In the genomic region with DNA sequence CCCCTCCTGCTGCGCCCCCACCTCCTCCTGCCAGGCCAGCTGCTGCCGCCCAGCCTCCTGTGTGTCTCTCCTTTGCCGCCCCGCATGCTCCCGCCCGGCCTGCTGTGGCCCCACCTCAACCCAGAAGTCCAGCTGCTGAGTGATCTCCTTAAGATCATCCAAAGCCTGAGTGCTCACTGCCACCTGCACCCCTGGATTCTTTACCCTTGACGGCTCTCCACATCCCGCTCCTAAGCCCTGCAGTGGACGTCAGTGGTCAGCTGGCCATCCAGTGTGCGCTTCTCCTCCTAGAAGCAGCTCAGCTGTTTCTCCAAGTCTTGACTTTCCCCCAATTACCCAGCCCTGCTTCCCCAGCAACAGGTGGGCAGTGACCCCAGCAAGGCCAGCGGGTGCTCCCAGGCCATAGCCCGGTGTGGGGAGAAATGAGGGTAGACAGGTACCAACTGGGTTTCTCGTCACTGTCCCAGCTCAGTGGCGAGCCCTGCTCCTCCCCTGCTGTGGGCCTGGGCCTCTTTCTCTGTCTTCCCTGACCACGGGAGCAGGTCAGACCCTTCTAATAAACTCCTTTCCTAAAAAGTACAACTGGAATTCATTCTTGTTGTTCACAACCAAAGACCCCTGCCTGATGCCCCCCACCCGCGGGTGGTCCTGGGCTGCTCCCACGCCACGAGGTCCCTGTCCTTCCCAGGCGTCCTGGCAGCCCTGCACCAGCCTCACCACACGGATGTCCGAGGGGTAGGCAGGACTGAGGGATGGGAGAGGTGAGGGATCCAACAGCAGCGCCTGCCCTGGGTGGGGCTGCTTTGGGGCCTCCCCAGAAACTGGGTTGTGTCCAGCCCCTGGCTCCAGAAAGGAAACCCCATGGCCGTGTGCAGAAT, we compare ENCODE assay signal across 13 cellular contexts. TPM values are rescaled to one million over a fixed set of nuclear protein-coding genes. Genes with fewer than 3 reads are reported as not detected.
DNase-seq lines count a peak whose midpoint lies in the region; ATAC-seq and TF ChIP-seq lines count a peak whose summit lies in the region.
"Had no signal": no experiment of that assay in that cellular context is flagged by ENCODE, and none has a peak within 500 bp of the region (broad histone marks: within the 10 kb centered on the region; RNA-seq: fewer than 3 reads in every experiment).

No MANE protein-coding gene starts in this region.

- H3K4me1 Mint-ChIP-seq in CD4-positive, alpha-beta T cell (ENCODE audit: low read depth), result no peaks in the 10 kb centered on the region

- no peak for ATAC-seq in RWPE2 (ENCODE audit: low read depth)
- no peak for ATAC-seq in CD4-positive, alpha-beta T cell (ENCODE audit: poor library complexity)

- peaks cover 2% of the 10 kb centered on the region for H3K9me3 Mint-ChIP-seq in CD4-positive, alpha-beta T cell

- peaks cover 4% of the 10 kb centered on the region for H3K27me3 Mint-ChIP-seq in CD4-positive, alpha-beta T cell

- H3K36me3 Mint-ChIP-seq in CD4-positive, alpha-beta T cell (ENCODE audit: low read depth), result no peaks in the 10 kb centered on the region

- H3K27me3 ChIP-seq in H7 (ENCODE audit: control insufficient read depth, insufficient read depth, low read length) (no peaks in the 10 kb centered on the region), RWPE2 (ENCODE audit: insufficient read depth, poor library complexity, severe bottlenecking) (peaks cover 15% of the 10 kb centered on the region)
- no peaks in the 10 kb centered on the region for H3K27me3 ChIP-seq in CD4-positive, alpha-beta T cell (ENCODE audit: control insufficient read depth, insufficient read depth, low read length)

- no peak overlapping the region for H3K4me3 Mint-ChIP-seq in CD4-positive, alpha-beta T cell

- DNase-seq in H7, result peak; percentile 42
- peak; percentile 35 for DNase-seq in RWPE2 (ENCODE audit: low spot score)
- DNase-seq in myocyte (ENCODE audit: low read depth), result peak; percentile 18
- no peak for DNase-seq in cerebellar nuclear complex (lab: John Stamatoyannopoulos, UW)
- no peak for DNase-seq in CD4-positive, alpha-beta T cell
- DNase-seq in globus pallidus (ENCODE audit: low spot score), result no peak
- no peak for DNase-seq in kidney tubule cell (ENCODE audit: low spot score)
- DNase-seq: IMR-90, Kasumi-1, NCI-H1105, NCI-H187 treated with DMSO at 0.1 percent for 48 hours, NCI-H510A had no signal

- intact Hi-C loops in CD4-positive, alpha-beta T cell (cut with DNase I, micrococcal nuclease), result no loop called here

- H3K36me3 ChIP-seq in H7 (replicated peaks; ENCODE audit: control insufficient read depth, insufficient read depth, low read length) (no peaks in the 10 kb centered on the region), RWPE2 (ENCODE audit: low read depth) (no peaks in the 10 kb centered on the region)

- POLR2A ChIA-PET in CD4-positive, alpha-beta T cell (lab: Charles Lee), result no interaction called here

- H3K27ac Mint-ChIP-seq in CD4-positive, alpha-beta T cell, result no peak overlapping the region

- CTCF ChIA-PET in CD4-positive, alpha-beta T cell (lab: Charles Lee), result no interaction called here

- no peak for TF ChIP-seq CTCF in C4-2B (conservative IDR thresholded peaks at IDR 0.05)
- TF ChIP-seq CTCF in RWPE2 (IDR thresholded peaks at IDR 0.05; ENCODE audit: poor library complexity, severe bottlenecking), result no peak
- TF ChIP-seq CTCF in CD4-positive, alpha-beta T cell (IDR thresholded peaks at IDR 0.05), result no peak

- no peaks in the 10 kb centered on the region for H3K9me3 ChIP-seq in RWPE2 (ENCODE audit: severe bottlenecking)
- H3K9me3 ChIP-seq in CD4-positive, alpha-beta T cell (ENCODE audit: control insufficient read depth, low read length), result peaks cover 10% of the 10 kb centered on the region

- H3K4me1 ChIP-seq in RWPE2 (ENCODE audit: insufficient read depth, poor library complexity, severe bottlenecking), result no peaks in the 10 kb centered on the region

- H3K27ac ChIP-seq in C4-2B (peak overlapping the region; percentile 57), RWPE2 (ENCODE audit: poor library complexity, severe bottlenecking) (no peak overlapping the region)
- no peak overlapping the region for H3K27ac ChIP-seq in CD4-positive, alpha-beta T cell (ENCODE audit: low read depth, low read length)

- H3K4me3 ChIP-seq in H7 (ENCODE audit: insufficient read depth, low read depth, low read length), result no peak overlapping the region
- H3K4me3 ChIP-seq in RWPE2 (ENCODE audit: severe bottlenecking), result no peak overlapping the region

RNA-seq across cellular contexts. Expression of gene KRTAP10-7, which starts 1.4 kb away (rescaled TPM):
- not detected in 2 replicates for total RNA-seq in H7 (2014; rRNA removed; shearing (Covaris generic))
- not detected in 2 replicates for total RNA-seq in myocyte
- not detected for polyA plus RNA-seq in myocyte (2012)
- not detected for total RNA-seq in CD4-positive, alpha-beta T cell
- total RNA-seq: IMR-90 had no signal
- polyA plus RNA-seq: IMR-90 had no signal

RNA-seq across cellular contexts. Expression of gene KRTAP10-6, which starts 9.5 kb away (rescaled TPM):
- not detected in 2 replicates for total RNA-seq in H7 (2014; rRNA removed; shearing (Covaris generic))
- total RNA-seq in myocyte, result not detected in 2 replicates
- polyA plus RNA-seq in myocyte (2012), result not detected
- not detected for total RNA-seq in CD4-positive, alpha-beta T cell
- total RNA-seq: IMR-90 had no signal
- polyA plus RNA-seq: IMR-90 had no signal

RNA-seq across cellular contexts. Expression of gene KRTAP10-8, which starts 10.0 kb away (rescaled TPM):
- not detected in 2 replicates for total RNA-seq in H7 (2014; rRNA removed; shearing (Covaris generic))
- total RNA-seq in myocyte, result not detected in 2 replicates
- polyA plus RNA-seq in myocyte (2012), result not detected
- not detected for total RNA-seq in CD4-positive, alpha-beta T cell
- total RNA-seq: IMR-90 had no signal
- polyA plus RNA-seq: IMR-90 had no signal

RNA-seq across cellular contexts. Expression of gene KRTAP10-5, which starts 21.4 kb away (rescaled TPM):
- total RNA-seq in H7 (2014; rRNA removed; shearing (Covaris generic)), result not detected in 2 replicates
- not detected in 2 replicates for total RNA-seq in myocyte
- not detected for polyA plus RNA-seq in myocyte (2012)
- total RNA-seq in CD4-positive, alpha-beta T cell, result not detected
- total RNA-seq: IMR-90 had no signal
- polyA plus RNA-seq: IMR-90 had no signal

RNA-seq across cellular contexts. Expression of gene KRTAP10-9, which starts 25.1 kb away (rescaled TPM):
- not detected in 2 replicates for total RNA-seq in H7 (2014; rRNA removed; shearing (Covaris generic))
- not detected in 2 replicates for total RNA-seq in myocyte
- not detected for polyA plus RNA-seq in myocyte (2012)
- total RNA-seq in CD4-positive, alpha-beta T cell, result not detected
- total RNA-seq: IMR-90 had no signal
- polyA plus RNA-seq: IMR-90 had no signal

Comparison
In these comparisons a context has a peak if more than half of its experiments do, and no peak if none do; other contexts are left out.
1. DNase-seq: peak in H7 (single experiment), RWPE2 (single experiment) and myocyte (single experiment); none in cerebellar nuclear complex (0 of 2), CD4-positive, alpha-beta T cell (0 of 10), globus pallidus (single experiment) and kidney tubule cell (single experiment).